In the genomic region with DNA sequence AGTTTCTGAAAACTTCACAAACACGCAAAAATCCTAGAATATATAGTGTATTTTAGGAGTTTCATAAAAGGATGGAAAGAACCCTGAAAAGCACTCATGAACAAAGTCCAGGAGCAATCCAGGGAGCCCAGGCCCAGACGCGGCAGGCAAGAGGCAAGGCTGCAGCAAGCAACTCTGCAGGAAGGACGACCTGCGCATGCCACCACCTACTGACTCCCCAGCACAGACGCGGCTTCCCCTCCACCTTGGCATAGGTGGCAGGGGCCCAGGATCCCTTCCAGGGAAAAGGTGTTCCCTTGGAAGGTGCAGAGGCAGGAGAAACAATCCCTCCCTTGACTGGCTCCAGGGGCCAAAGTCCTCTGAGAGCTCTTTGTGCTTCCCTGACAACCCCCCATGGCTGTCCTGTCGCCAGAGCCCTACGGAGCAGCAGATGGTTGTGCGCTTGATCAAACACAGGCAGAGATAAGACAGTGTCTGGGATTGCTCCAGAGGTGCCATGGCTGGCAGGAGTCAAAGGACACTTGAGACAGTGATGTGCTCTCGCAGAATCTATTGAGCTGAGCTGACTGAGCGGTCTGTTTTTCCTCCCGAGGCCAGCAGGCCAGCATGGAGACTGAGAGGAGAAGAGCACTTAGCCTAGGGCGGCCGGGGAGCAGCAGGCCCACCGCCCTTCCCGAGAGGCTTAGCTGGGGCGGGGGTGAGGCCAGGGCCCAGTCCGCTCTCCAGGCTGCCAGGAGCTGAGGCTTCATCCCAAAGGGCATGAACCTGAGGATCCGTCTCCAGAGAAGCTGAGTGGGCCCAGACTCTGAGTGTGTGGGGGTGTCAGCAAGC, we compare ENCODE assay signal across 15 cellular contexts. TPM values are rescaled to one million over a fixed set of nuclear protein-coding genes. Genes with fewer than 3 reads are reported as not detected.
DNase-seq lines count a peak whose midpoint lies in the region; ATAC-seq and TF ChIP-seq lines count a peak whose summit lies in the region.
"Had no signal": no experiment of that assay in that cellular context is flagged by ENCODE, and none has a peak within 500 bp of the region (broad histone marks: within the 10 kb centered on the region; RNA-seq: fewer than 3 reads in every experiment).

No MANE protein-coding gene starts in this region.

- ATAC-seq in aorta (ENCODE audit: low FRiP score), result no peak

- WGBS in SK-N-SH (ENCODE audit: low lambda C conversion rate), result 33% methylated on average over 12 of the region's 20 CpGs
- WGBS in aorta, 2 donors, result 47 to 49% methylated on average over 20 of the region's 20 CpGs

- H2AFZ ChIP-seq in SK-N-SH (ENCODE audit: low read depth), result no peak overlapping the region

- DNase-seq in COLO668 (lab: John Stamatoyannopoulos, UW; ENCODE audit: unreplicated experiment) (peak; percentile 67), HuH-7 (ENCODE audit: low spot score) (peak; percentile 77), SK-N-SH (peak; percentile 89), iPS-NIHi7 (ENCODE audit: extremely low spot score) (peak; percentile 36), aorta (no peak), T-helper 1 cell (no peak), middle frontal gyrus (ENCODE audit: extremely low spot score, low spot score) (no peak)
- DNase-seq in activated CD4-positive, alpha-beta T cell treated with anti-CD3 and anti-CD28 coated beads for 1 hour, result no peak
- DNase-seq: activated B cell treated with CpG ODN at 0.5 μM for 24 hours; activated T-cell treated with anti-CD3 and anti-CD28 coated beads for 4 hours; DND-41; stimulated activated naive CD4-positive, alpha-beta T cell had no signal

- no peak overlapping the region for H3K4me2 ChIP-seq in SK-N-SH

- no peak overlapping the region for H3K9ac ChIP-seq in SK-N-SH

- H3K27ac ChIP-seq in SK-N-SH (ENCODE audit: low read depth in 2 of 2, low read length in 1 of 2) (peak overlapping the region in 1 of 2 experiments; percentile 95; a peak in 2 of 4 replicates), aorta (ENCODE audit: low read depth in 1 of 2, low read length in 2 of 2) (no peak overlapping the region)
- H3K27ac ChIP-seq: coronary artery, SK-N-MC had no signal

- H3K9me2 ChIP-seq in SK-N-SH, result no peaks in the 10 kb centered on the region

- CTCF ChIA-PET in SK-N-SH (lab: Yijun Ruan, JAX), result interaction anchor here (0.7 to 1.6 kb wide), 6 partner anchors 11 to 140 kb away, joined by 3 to 8 read pairs (median 4); a partner anchor contains a TSS

- no peaks in the 10 kb centered on the region for H4K20me1 ChIP-seq in SK-N-SH (ENCODE audit: insufficient read depth)

- H3K79me2 ChIP-seq in SK-N-SH (ENCODE audit: insufficient read depth), result no peaks in the 10 kb centered on the region

- H3F3A ChIP-seq in SK-N-SH (replicated peaks; ENCODE audit: insufficient read depth), result no peaks in the 10 kb centered on the region

- H3K9me3 ChIP-seq in SK-N-SH (no peaks in the 10 kb centered on the region), aorta (ENCODE audit: control insufficient read depth, low read length) (peaks cover 4% of the 10 kb centered on the region)

- H3K4me1 ChIP-seq in SK-N-SH (ENCODE audit: control insufficient read depth in 1 of 2, insufficient read depth in 2 of 2, low read depth in 1 of 2, low read length in 1 of 2), result peaks cover 0 to 16% of the 10 kb centered on the region in 2 experiments; a peak in 2 of 4 replicates
- H3K4me1 ChIP-seq in aorta (ENCODE audit: control insufficient read depth in 1 of 2, insufficient read depth in 2 of 2, low read length in 2 of 2), result no peaks in the 10 kb centered on the region

- no peaks in the 10 kb centered on the region for H3K36me3 ChIP-seq in SK-N-SH (replicated peaks in 1 of 2; ENCODE audit: control insufficient read depth in 1 of 2, insufficient read depth in 2 of 2, low read length in 1 of 2)
- no peaks in the 10 kb centered on the region for H3K36me3 ChIP-seq in aorta (ENCODE audit: control insufficient read depth in 1 of 2, insufficient read depth in 2 of 2, low read length in 1 of 2)

- 0 out of 2 replicates have a peak, but pooled peaks have one; percentile 13 for TF ChIP-seq RAD21 in SK-N-SH (IDR thresholded peaks at IDR 0.05; ENCODE audit: low read length)

- no peak overlapping the region; a peak in 1 of 4 replicates for H3K4me3 ChIP-seq in SK-N-SH (ENCODE audit: low read depth in 2 of 2, low read length in 1 of 2)
- no peak overlapping the region for H3K4me3 ChIP-seq in aorta (ENCODE audit: low read length in 2 of 2)
- H3K4me3 ChIP-seq: coronary artery, SK-N-MC had no signal

- peak in 1 of 2 experiments; percentile 95; a peak in 2 of 4 replicates for TF ChIP-seq EP300 in SK-N-SH (IDR thresholded peaks at IDR 0.05; ENCODE audit: borderline replicate concordance in 1 of 2, low read depth in 1 of 2, low read length in 1 of 2)

- TF ChIP-seq CTCF in SK-N-SH (IDR thresholded peaks at IDR 0.05), result no peak

- intact Hi-C loops in aorta (cut with DNase I), result no loop called here

- H3K27me3 ChIP-seq in SK-N-SH (ENCODE audit: insufficient read depth), result no peaks in the 10 kb centered on the region
- H3K27me3 ChIP-seq in aorta (ENCODE audit: control insufficient read depth in 1 of 2, insufficient read depth in 2 of 2, low read length in 1 of 2), result no peaks in the 10 kb centered on the region

- POLR2A ChIA-PET in SK-N-SH (lab: Yijun Ruan, JAX), result interaction anchor here (0.6 to 4.3 kb wide), 6 partner anchors 10 to 403 kb away, joined by 3 to 20 read pairs (median 4); a partner anchor contains a TSS

TF ChIP-seq in SK-N-SH, 30 proteins besides CTCF, POLR2A, EP300 and RAD21 (continues in another document):
- TF ChIP-seq TAF1 (IDR thresholded peaks at IDR 0.05; ENCODE audit: borderline replicate concordance, low read depth, low read length), result no peak
- TF ChIP-seq GABPA (IDR thresholded peaks at IDR 0.05; ENCODE audit: low read depth), result no peak
- no peak for TF ChIP-seq SIN3A (IDR thresholded peaks at IDR 0.05; ENCODE audit: borderline replicate concordance, low read depth, low read length)
- TF ChIP-seq MEF2A (IDR thresholded peaks at IDR 0.05; ENCODE audit: borderline replicate concordance, low read depth), result no peak
- TF ChIP-seq RCOR1 (IDR thresholded peaks at IDR 0.05; ENCODE audit: low read length), result peak; percentile 92
- TF ChIP-seq, protein P1, sequence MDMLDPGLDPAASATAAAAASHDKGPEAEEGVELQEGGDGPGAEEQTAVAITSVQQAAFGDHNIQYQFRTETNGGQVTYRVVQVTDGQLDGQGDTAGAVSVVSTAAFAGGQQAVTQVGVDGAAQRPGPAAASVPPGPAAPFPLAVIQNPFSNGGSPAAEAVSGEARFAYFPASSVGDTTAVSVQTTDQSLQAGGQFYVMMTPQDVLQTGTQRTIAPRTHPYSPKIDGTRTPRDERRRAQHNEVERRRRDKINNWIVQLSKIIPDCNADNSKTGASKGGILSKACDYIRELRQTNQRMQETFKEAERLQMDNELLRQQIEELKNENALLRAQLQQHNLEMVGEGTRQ (IDR thresholded peaks at IDR 0.05; ENCODE audit: borderline replicate concordance, low read depth, low read length), result no peak
- TF ChIP-seq, protein P2, sequence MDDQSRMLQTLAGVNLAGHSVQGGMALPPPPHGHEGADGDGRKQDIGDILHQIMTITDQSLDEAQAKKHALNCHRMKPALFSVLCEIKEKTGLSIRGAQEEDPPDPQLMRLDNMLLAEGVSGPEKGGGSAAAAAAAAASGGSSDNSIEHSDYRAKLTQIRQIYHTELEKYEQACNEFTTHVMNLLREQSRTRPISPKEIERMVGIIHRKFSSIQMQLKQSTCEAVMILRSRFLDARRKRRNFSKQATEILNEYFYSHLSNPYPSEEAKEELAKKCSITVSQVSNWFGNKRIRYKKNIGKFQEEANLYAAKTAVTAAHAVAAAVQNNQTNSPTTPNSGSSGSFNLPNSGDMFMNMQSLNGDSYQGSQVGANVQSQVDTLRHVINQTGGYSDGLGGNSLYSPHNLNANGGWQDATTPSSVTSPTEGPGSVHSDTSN (IDR thresholded peaks at IDR 0.05), result no peak
- TF ChIP-seq, protein P3, sequence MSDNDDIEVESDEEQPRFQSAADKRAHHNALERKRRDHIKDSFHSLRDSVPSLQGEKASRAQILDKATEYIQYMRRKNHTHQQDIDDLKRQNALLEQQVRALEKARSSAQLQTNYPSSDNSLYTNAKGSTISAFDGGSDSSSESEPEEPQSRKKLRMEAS (IDR thresholded peaks at IDR 0.05; ENCODE audit: low read depth), result no peak
- TF ChIP-seq TEAD4 (IDR thresholded peaks at IDR 0.05; ENCODE audit: borderline replicate concordance, insufficient read depth), result no peak
- TF ChIP-seq GATA2 (CRISPR knock-in tag; IDR thresholded peaks at IDR 0.05), result peak; percentile 99
- TF ChIP-seq SMC3 (IDR thresholded peaks at IDR 0.05; ENCODE audit: low read depth, low read length), result no peak; the same call in 1 of the 2 replicates
- peak; percentile 59 for TF ChIP-seq TCF12 (IDR thresholded peaks at IDR 0.05)
- TF ChIP-seq POLR2AphosphoS5 (IDR thresholded peaks at IDR 0.05; ENCODE audit: low read depth, low read length), result peak; percentile 47; the same call in 1 of the 2 replicates
- TF ChIP-seq EZH2phosphoT487 (IDR thresholded peaks at IDR 0.05; ENCODE audit: borderline replicate concordance, low read depth), result no peak
- TF ChIP-seq, protein P4, sequence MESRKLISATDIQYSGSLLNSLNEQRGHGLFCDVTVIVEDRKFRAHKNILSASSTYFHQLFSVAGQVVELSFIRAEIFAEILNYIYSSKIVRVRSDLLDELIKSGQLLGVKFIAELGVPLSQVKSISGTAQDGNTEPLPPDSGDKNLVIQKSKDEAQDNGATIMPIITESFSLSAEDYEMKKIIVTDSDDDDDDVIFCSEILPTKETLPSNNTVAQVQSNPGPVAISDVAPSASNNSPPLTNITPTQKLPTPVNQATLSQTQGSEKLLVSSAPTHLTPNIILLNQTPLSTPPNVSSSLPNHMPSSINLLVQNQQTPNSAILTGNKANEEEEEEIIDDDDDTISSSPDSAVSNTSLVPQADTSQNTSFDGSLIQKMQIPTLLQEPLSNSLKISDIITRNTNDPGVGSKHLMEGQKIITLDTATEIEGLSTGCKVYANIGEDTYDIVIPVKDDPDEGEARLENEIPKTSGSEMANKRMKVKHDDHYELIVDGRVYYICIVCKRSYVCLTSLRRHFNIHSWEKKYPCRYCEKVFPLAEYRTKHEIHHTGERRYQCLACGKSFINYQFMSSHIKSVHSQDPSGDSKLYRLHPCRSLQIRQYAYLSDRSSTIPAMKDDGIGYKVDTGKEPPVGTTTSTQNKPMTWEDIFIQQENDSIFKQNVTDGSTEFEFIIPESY (IDR thresholded peaks at IDR 0.05; ENCODE audit: borderline replicate concordance, low read depth), result no peak
- TF ChIP-seq CHD2 (IDR thresholded peaks at IDR 0.05; ENCODE audit: low read length, partially characterized antibody), result peak; percentile 83

RNA-seq across cellular contexts. Expression of a gene that starts 10.8 kb away (rescaled TPM):
- under 0.01 and 0.03 TPM in 2 replicates for polyA plus RNA-seq in SK-N-SH (2012; rRNA removed)
- 0.01 and 0.05 TPM in 2 replicates for polyA plus RNA-seq in SK-N-SH (2012; cell fraction: cytosol; rRNA removed)
- polyA plus RNA-seq in SK-N-SH (2012; cell fraction: nucleus; rRNA removed), result 0.01 TPM in 1 of 2 replicates, not detected in the other
- total RNA-seq in aorta, result not detected
- polyA plus RNA-seq in aorta, result not detected
- total RNA-seq: activated B cell treated with CpG ODN at 0.5 μM for 24 hours, H4 had no signal

RNA-seq across cellular contexts. Expression of a gene that starts 15.6 kb away (rescaled TPM):
- polyA plus RNA-seq in SK-N-SH (2012; rRNA removed) (not detected in 2 replicates), aorta (not detected)
- polyA plus RNA-seq in SK-N-SH (2012; cell fraction: cytosol; rRNA removed), result not detected in 2 replicates
- not detected in 2 replicates for polyA plus RNA-seq in SK-N-SH (2012; cell fraction: nucleus; rRNA removed)
- not detected for total RNA-seq in aorta
- total RNA-seq: activated B cell treated with CpG ODN at 0.5 μM for 24 hours, H4 had no signal

Comparison
In these comparisons a context has a peak if more than half of its experiments do, and no peak if none do; other contexts are left out.
1. DNase-seq: peak in COLO668 (single experiment), HuH-7 (single experiment), SK-N-SH (single experiment) and iPS-NIHi7 (single experiment); none in aorta (0 of 2), activated CD4-positive, alpha-beta T cell treated with anti-CD3 and anti-CD28 coated beads for 1 hour (single experiment), T-helper 1 cell (0 of 5) and middle frontal gyrus (single experiment).